Comparison of ENCODE assay signal across 12 cellular contexts in genomic region chr17:46921962-46922361, GRCh38. TPM values are rescaled to one million over a fixed set of nuclear protein-coding genes. Genes with fewer than 3 reads are reported as not detected.
DNase-seq lines count a peak whose midpoint lies in the region; ATAC-seq, FAIRE-seq and TF ChIP-seq lines count a peak whose summit lies in the region.
"Not testable (repeated sequence)": the region's sequence is repeated elsewhere in the genome, so short reads cannot be mapped to it uniquely, and the experiment has no call there.
"Had no signal": no experiment of that assay in that cellular context is flagged by ENCODE, and none has a peak within 500 bp of the region (broad histone marks: within the 10 kb centered on the region; RNA-seq: fewer than 3 reads in every experiment).

No MANE protein-coding gene starts in this region.

- H4K20me1 ChIP-seq in GM23338 (replicated peaks; ENCODE audit: insufficient read depth) (peaks cover 23% of the 10 kb centered on the region), astrocyte (ENCODE audit: insufficient read depth, low read length) (peaks cover 30% of the 10 kb centered on the region)
- H4K20me1 ChIP-seq in OCI-LY1 (ENCODE audit: insufficient read depth, low read length), result not testable (repeated sequence)

- H3K79me2 ChIP-seq in ACC112 (ENCODE audit: control insufficient read depth, insufficient read depth, low read length, unreplicated experiment), result peaks cover 40% of the 10 kb centered on the region
- H3K79me2 ChIP-seq in GM23338 (replicated peaks; ENCODE audit: insufficient read depth), result peaks cover 43% of the 10 kb centered on the region
- H3K79me2 ChIP-seq in OCI-LY1 (ENCODE audit: insufficient read depth, low read length), result peaks cover 39% of the 10 kb centered on the region
- peaks cover 41% of the 10 kb centered on the region for H3K79me2 ChIP-seq in astrocyte (ENCODE audit: insufficient read depth, low read length)

- H3K36me3 Mint-ChIP-seq in GM23338 (ENCODE audit: low read depth); activated CD4-positive, alpha-beta memory T cell treated with anti-CD3 and anti-CD28 coated beads for 36 hours; astrocyte (ENCODE audit: low read depth, unreplicated experiment): not testable (repeated sequence)

- H3K4me3 Mint-ChIP-seq in GM23338 (peak overlapping the region; percentile 90), astrocyte (ENCODE audit: unreplicated experiment) (peak overlapping the region; percentile 88)
- H3K4me3 Mint-ChIP-seq in activated CD4-positive, alpha-beta memory T cell treated with anti-CD3 and anti-CD28 coated beads for 36 hours, result peak overlapping the region; percentile 81

- not testable (repeated sequence) for FAIRE-seq in astrocyte (lab: Jason Lieb, UNC)

- H3K9me2 ChIP-seq in GM23338 (ENCODE audit: insufficient read depth); OCI-LY1 (ENCODE audit: low read depth, low read length): not testable (repeated sequence)

- H3K9me3 Mint-ChIP-seq in GM23338; activated CD4-positive, alpha-beta memory T cell treated with anti-CD3 and anti-CD28 coated beads for 36 hours; astrocyte (ENCODE audit: unreplicated experiment): not testable (repeated sequence)

- ATAC-seq in GM23338, lower lobe of right lung, psoas muscle: not testable (repeated sequence)

- not testable (repeated sequence) for H3K27me3 ChIP-seq in ACC112 (ENCODE audit: insufficient read depth, low read length); GM23338 (ENCODE audit: insufficient read depth); OCI-LY1 (ENCODE audit: insufficient read depth, low read length); astrocyte (ENCODE audit: insufficient read depth, low read length); esophagus muscularis mucosa; lower lobe of right lung (ENCODE audit: low read depth); psoas muscle (ENCODE audit: insufficient read depth in 3 of 3, low read length in 2 of 3)

- peak overlapping the region; percentile 81; the same call in 1 of the 2 replicates for H3K4me3 ChIP-seq in ACC112 (ENCODE audit: low read depth, low read length)
- peak overlapping the region; percentile 97 for H3K4me3 ChIP-seq in GM23338
- peak overlapping the region; percentile 91 for H3K4me3 ChIP-seq in OCI-LY1 (ENCODE audit: low read depth, low read length, poor library complexity, severe bottlenecking)
- H3K4me3 ChIP-seq in astrocyte (ENCODE audit: insufficient read depth, low read depth, low read length), result not testable (repeated sequence)
- H3K4me3 ChIP-seq in esophagus muscularis mucosa, result peak overlapping the region; percentile 71 to 94 (median 86)
- H3K4me3 ChIP-seq in lower lobe of right lung, result peak overlapping the region; percentile 96
- H3K4me3 ChIP-seq in psoas muscle, result peak overlapping the region; percentile 82

- H3K4me1 ChIP-seq in ACC112 (ENCODE audit: control insufficient read depth, insufficient read depth, low read length, unreplicated experiment) (peaks cover 14% of the 10 kb centered on the region), OCI-LY1 (ENCODE audit: insufficient read depth, low read length, severe bottlenecking) (peaks cover 20% of the 10 kb centered on the region), astrocyte (ENCODE audit: insufficient read depth, low read length) (peaks cover 10% of the 10 kb centered on the region), esophagus muscularis mucosa (peaks cover 23 to 36% (median 29%) of the 10 kb centered on the region in 4 donors), lower lobe of right lung (peaks cover 32% of the 10 kb centered on the region), psoas muscle (peaks cover 27% of the 10 kb centered on the region)
- not testable (repeated sequence) for H3K4me1 ChIP-seq in GM23338 (ENCODE audit: insufficient read depth)

- POLR2A ChIA-PET in activated CD4-positive, alpha-beta memory T cell treated with anti-CD3 and anti-CD28 coated beads for 36 hours (lab: Charles Lee), result not testable (repeated sequence)

- peak overlapping the region; percentile 91; the same call in 1 of the 2 replicates for H3K4me2 ChIP-seq in GM23338
- not testable (repeated sequence) for H3K4me2 ChIP-seq in OCI-LY1 (ENCODE audit: low read length); astrocyte (ENCODE audit: low read length)

- not testable (repeated sequence) for TF ChIP-seq CTCF in GM23338 (conservative IDR thresholded peaks at IDR 0.05; ENCODE audit: low read depth in 2 of 2); OCI-LY1 (IDR thresholded peaks at IDR 0.05; ENCODE audit: low read length); astrocyte (IDR thresholded peaks at IDR 0.05; ENCODE audit: insufficient read depth, low read depth, low read length); esophagus muscularis mucosa (IDR thresholded peaks at IDR 0.05); lower lobe of right lung (IDR thresholded peaks at IDR 0.05); psoas muscle (IDR thresholded peaks at IDR 0.05)

- not testable (repeated sequence) for H3K9ac ChIP-seq in OCI-LY1 (ENCODE audit: low read length); astrocyte (ENCODE audit: low read length)

- H3F3A ChIP-seq in GM23338 (replicated peaks; ENCODE audit: low read depth); OCI-LY1 (ENCODE audit: insufficient read depth, low read length): not testable (repeated sequence)

- not testable (repeated sequence) for H2AFZ ChIP-seq in ACC112 (ENCODE audit: low read length, unreplicated experiment); GM23338; OCI-LY1 (ENCODE audit: low read length); astrocyte (ENCODE audit: low read depth, low read length)

- CTCF ChIA-PET in activated CD4-positive, alpha-beta memory T cell treated with anti-CD3 and anti-CD28 coated beads for 36 hours (lab: Charles Lee), result interaction anchor here (2.3 kb wide), 1 partner anchor 19 kb away, joined by 7 read pairs; no protein-coding TSS in a partner anchor

- H3K36me3 ChIP-seq in ACC112 (ENCODE audit: insufficient read depth, low read length); GM23338 (ENCODE audit: insufficient read depth); OCI-LY1 (ENCODE audit: insufficient read depth, low read length); astrocyte (ENCODE audit: insufficient read depth, low read length); esophagus muscularis mucosa; lower lobe of right lung; psoas muscle (ENCODE audit: insufficient read depth in 1 of 2, low read depth in 1 of 2): not testable (repeated sequence)

- H3K4me1 Mint-ChIP-seq in GM23338, result not testable (repeated sequence)
- H3K4me1 Mint-ChIP-seq in activated CD4-positive, alpha-beta memory T cell treated with anti-CD3 and anti-CD28 coated beads for 36 hours (ENCODE audit: low read depth), result peaks cover 41% of the 10 kb centered on the region
- peaks cover 23% of the 10 kb centered on the region for H3K4me1 Mint-ChIP-seq in astrocyte (ENCODE audit: low read depth, unreplicated experiment)

- not testable (repeated sequence) for DNase-seq in GM23338 (ENCODE audit: low spot score); activated CD4-positive, alpha-beta memory T cell treated with anti-CD3 and anti-CD28 coated beads for 36 hours; astrocyte (ENCODE audit: low read depth); esophagus muscularis mucosa (ENCODE audit: extremely low spot score); lower lobe of right lung; psoas muscle

- not testable (repeated sequence) for H3K9me3 ChIP-seq in OCI-LY1 (ENCODE audit: low read length); astrocyte (ENCODE audit: insufficient read depth, low read depth, low read length); esophagus muscularis mucosa; lower lobe of right lung; psoas muscle

- intact Hi-C loops in activated CD4-positive, alpha-beta memory T cell treated with anti-CD3 and anti-CD28 coated beads for 36 hours (cut with micrococcal nuclease), result loop anchor here (5.0 kb wide), 1 partner anchor 145 kb away; no protein-coding TSS in a partner anchor
- intact Hi-C loops in esophagus muscularis mucosa (cut with DNase I); lower lobe of right lung (cut with DNase I); psoas muscle (cut with DNase I): not testable (repeated sequence)

- 73% methylated on average over 4 of the region's 4 CpGs for WGBS in esophagus muscularis mucosa
- 68 to 83% (median 77%) methylated on average over 4 of the region's 4 CpGs for WGBS in psoas muscle, 3 donors

- TF ChIP-seq POLR2A in esophagus muscularis mucosa (IDR thresholded peaks at IDR 0.05; ENCODE audit: low read depth), result not testable (repeated sequence)

- not testable (repeated sequence) for H3K27ac ChIP-seq in ACC112 (ENCODE audit: low read depth, low read length); GM23338 (ENCODE audit: low read depth); OCI-LY1 (ENCODE audit: low read depth, low read length, poor library complexity, severe bottlenecking); astrocyte (ENCODE audit: low read depth, low read length); esophagus muscularis mucosa (replicated peaks in 1 of 4); lower lobe of right lung; psoas muscle

- H3K27ac Mint-ChIP-seq in GM23338; astrocyte (ENCODE audit: unreplicated experiment): not testable (repeated sequence)
- peak overlapping the region; percentile 39 for H3K27ac Mint-ChIP-seq in activated CD4-positive, alpha-beta memory T cell treated with anti-CD3 and anti-CD28 coated beads for 36 hours

- not testable (repeated sequence) for H3K27me3 Mint-ChIP-seq in GM23338 (ENCODE audit: insufficient read depth, low read depth, poor library complexity); activated CD4-positive, alpha-beta memory T cell treated with anti-CD3 and anti-CD28 coated beads for 36 hours; astrocyte (ENCODE audit: low read depth, unreplicated experiment)

- not testable (repeated sequence) for TF ChIP-seq EP300 in esophagus muscularis mucosa (IDR thresholded peaks at IDR 0.05)

RNA-seq across cellular contexts. Expression of gene GOSR2, which starts 1.0 kb away (rescaled TPM):
- 32.2 and 36.2 TPM in 2 replicates for total RNA-seq in GM23338 (2014; rRNA removed; shearing (Covaris generic))
- 26.1 and 33.2 TPM in 2 replicates for polyA plus RNA-seq in GM23338 (2016; fragmentation: Nextera tagmentation; extraction: Ambion mirVana)
- total RNA-seq in activated CD4-positive, alpha-beta memory T cell treated with anti-CD3 and anti-CD28 coated beads for 36 hours, result 10 to 100 TPM; 40.1 to 40.8 TPM
- total RNA-seq in astrocyte, result 66.0 and 67.0 TPM in 2 replicates
- 10 to 100 TPM; 37.7 to 44.9 (median 43.8) TPM for total RNA-seq in esophagus muscularis mucosa
- 55.2 TPM for total RNA-seq in lower lobe of right lung
- 10 to 100 TPM; 26.4 to 54.5 (median 39.2) TPM for total RNA-seq in psoas muscle
- polyA plus RNA-seq in psoas muscle, result 10 to 100 TPM; 40.8 to 56.9 (median 49.6) TPM

RNA-seq across cellular contexts. Expression of gene RPRML, which starts 57.1 kb away (rescaled TPM):
- 8.4 and 16.4 TPM in 2 replicates for total RNA-seq in GM23338 (2014; rRNA removed; shearing (Covaris generic))
- polyA plus RNA-seq in GM23338 (2016; fragmentation: Nextera tagmentation; extraction: Ambion mirVana), result 2.1 and 3.4 TPM in 2 replicates
- not detected for total RNA-seq in activated CD4-positive, alpha-beta memory T cell treated with anti-CD3 and anti-CD28 coated beads for 36 hours
- not detected in 2 replicates for total RNA-seq in astrocyte
- total RNA-seq in esophagus muscularis mucosa, result under 1 TPM in 2 of 4 donors, not detected in 2; 0.26 to 0.50 TPM
- total RNA-seq in lower lobe of right lung, result not detected
- under 1 TPM in 3 of 4 donors, not detected in 1; 0.19 to 0.43 (median 0.32) TPM for total RNA-seq in psoas muscle
- under 1 TPM in 2 of 3 donors, not detected in 1; 0.03 to 0.30 TPM for polyA plus RNA-seq in psoas muscle
- total RNA-seq: adrenal gland; Right ventricle myocardium superior; T-helper 2 cell treated with Interferon-gamma antibody and Interleukin-4, amounts not matched to agents 100 ng/mL and 5 ng/mL, for 36 hours had no signal
- polyA plus RNA-seq: keratinocyte had no signal
